In the genomic region with DNA sequence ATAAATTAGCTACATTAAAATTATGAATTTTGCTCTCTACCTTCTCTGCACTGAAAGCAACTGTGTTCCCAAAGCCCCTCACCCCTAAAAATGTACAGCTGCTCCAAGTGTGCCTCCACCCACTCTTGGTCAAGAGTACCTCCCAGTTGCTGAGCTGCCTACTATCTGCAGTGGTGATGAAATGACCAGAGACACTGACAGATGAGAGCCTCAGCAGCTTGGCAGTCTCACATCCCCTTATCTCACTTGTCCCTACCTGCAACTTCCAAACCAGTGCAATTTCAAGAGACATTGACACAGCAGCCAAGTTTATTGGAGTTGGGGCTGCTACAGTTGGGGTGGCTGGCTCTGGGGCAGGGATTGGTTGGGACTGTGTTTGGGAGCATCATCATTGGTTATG, we compare ENCODE assay signal across 38 cellular contexts. TPM values are rescaled to one million over a fixed set of nuclear protein-coding genes. Genes with fewer than 3 reads are reported as not detected.
"Had no signal": no experiment of that assay in that cellular context is flagged by ENCODE, and none has a peak within 500 bp of the region (broad histone marks: within the 10 kb centered on the region; RNA-seq: fewer than 3 reads in every experiment).

No MANE protein-coding gene starts in this region.

- H3K4me3 ChIP-seq: MG63 had no signal

- H3K36me3 ChIP-seq: MG63 had no signal

- H3K9me3 ChIP-seq: MG63 had no signal

- DNase-seq: Karpas-422, Kasumi-1, MG63, MM.1S, MV-4-11, NCI-H1048, NCI-H1092, NCI-H1092 treated with DMSO at 0.1 percent for 48 hours, NCI-H1105, NCI-H1105 treated with DMSO at 0.1 percent for 48 hours, NCI-H1417, NCI-H1417 treated with DMSO at 0.1 percent for 48 hours, NCI-H1436, NCI-H1436 treated with DMSO at 0.1 percent for 48 hours, NCI-H146, NCI-H1694, NCI-H1694 treated with DMSO at 0.1 percent for 48 hours, NCI-H187, NCI-H187 treated with DMSO at 0.1 percent for 48 hours, NCI-H1930, NCI-H2029, NCI-H2029 treated with DMSO at 0.1 percent for 48 hours, NCI-H2081, NCI-H2081 treated with DMSO at 0.1 percent for 48 hours, NCI-H2107, NCI-H2171, NCI-H2171 treated with DMSO at 0.1 percent for 48 hours, NCI-H2227 treated with DMSO at 0.1 percent for 48 hours, NCI-H226, NCI-H345, NCI-H446, NCI-H446 treated with DMSO at 0.1 percent for 48 hours, NCI-H510A, NCI-H510A treated with DMSO at 0.1 percent for 48 hours, NCI-H524 had no signal

RNA-seq across cellular contexts. Expression of gene COL6A5, which starts 52.2 kb away (rescaled TPM):
- total RNA-seq: M059J, MCF 10A, NCI-H460 had no signal
